Comparison of ENCODE assay signal across 12 cellular contexts in the genomic region with DNA sequence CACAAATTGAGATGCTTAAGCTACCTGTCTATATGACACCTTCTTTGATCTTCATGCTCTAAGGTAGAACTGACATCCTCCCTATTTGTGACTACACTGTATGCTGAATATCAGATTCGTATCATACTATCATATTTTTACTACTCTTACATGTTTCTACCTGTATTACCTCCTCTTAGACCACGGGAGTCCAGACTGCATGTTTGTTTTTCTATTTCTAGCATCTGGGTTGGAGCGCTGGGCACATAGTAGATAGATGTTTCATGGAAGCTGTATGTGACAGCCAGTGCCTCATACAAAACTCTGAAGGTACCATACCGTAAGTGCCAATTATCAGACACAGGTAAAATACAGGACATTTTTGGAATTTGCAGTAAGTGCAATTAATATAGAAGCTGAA. TPM values are rescaled to one million over a fixed set of nuclear protein-coding genes. Genes with fewer than 3 reads are reported as not detected.
DNase-seq lines count a peak whose midpoint lies in the region; ATAC-seq, FAIRE-seq and TF ChIP-seq lines count a peak whose summit lies in the region.
"Had no signal": no experiment of that assay in that cellular context is flagged by ENCODE, and none has a peak within 500 bp of the region (broad histone marks: within the 10 kb centered on the region; RNA-seq: fewer than 3 reads in every experiment).

No MANE protein-coding gene starts in this region.

- H3K27me3 Mint-ChIP-seq in activated naive CD4-positive, alpha-beta T cell treated with anti-CD3 and anti-CD28 coated beads, Interleukin-2, amount 50 U/mL, for 24 hours = no peaks in the 10 kb centered on the region
- no peaks in the 10 kb centered on the region for H3K27me3 Mint-ChIP-seq in activated naive CD8-positive, alpha-beta T cell treated with anti-CD3 and anti-CD28 coated beads for 36 hours

- H4K20me1 ChIP-seq in keratinocyte (ENCODE audit: control insufficient read depth, extremely low read depth, insufficient read depth, low read length) = no peaks in the 10 kb centered on the region

- no peak for TF ChIP-seq EP300 in ovary (IDR thresholded peaks at IDR 0.05)

- FAIRE-seq in keratinocyte (lab: Jason Lieb, UNC) = peak; percentile 55

- H3K79me2 ChIP-seq in keratinocyte (ENCODE audit: control insufficient read depth, insufficient read depth, low read length) = peaks cover 13% of the 10 kb centered on the region

- peaks cover 35% of the 10 kb centered on the region for H3K4me1 Mint-ChIP-seq in activated naive CD4-positive, alpha-beta T cell treated with anti-CD3 and anti-CD28 coated beads, Interleukin-2, amount 50 U/mL, for 24 hours
- H3K4me1 Mint-ChIP-seq in activated naive CD8-positive, alpha-beta T cell treated with anti-CD3 and anti-CD28 coated beads for 36 hours = peaks cover 49% of the 10 kb centered on the region

- peaks cover 4 to 11% of the 10 kb centered on the region in 2 experiments for H3K36me3 ChIP-seq in keratinocyte (ENCODE audit: control insufficient read depth in 2 of 2, extremely low read depth in 1 of 2, insufficient read depth in 2 of 2, low read length in 2 of 2)
- H3K36me3 ChIP-seq in upper lobe of right lung = peaks cover 8% of the 10 kb centered on the region
- H3K36me3 ChIP-seq in ovary = no peaks in the 10 kb centered on the region
- H3K36me3 ChIP-seq: colonic mucosa, MG63 had no signal

- no peaks in the 10 kb centered on the region for H3K9me1 ChIP-seq in keratinocyte (ENCODE audit: control insufficient read depth, extremely low read depth, insufficient read depth, low read length)

- peaks cover 5% of the 10 kb centered on the region for H3K36me3 Mint-ChIP-seq in activated naive CD4-positive, alpha-beta T cell treated with anti-CD3 and anti-CD28 coated beads, Interleukin-2, amount 50 U/mL, for 24 hours
- peaks cover 57% of the 10 kb centered on the region for H3K36me3 Mint-ChIP-seq in activated naive CD8-positive, alpha-beta T cell treated with anti-CD3 and anti-CD28 coated beads for 36 hours

- H3K4me3 ChIP-seq in keratinocyte (ENCODE audit: control insufficient read depth in 2 of 3, extremely low read depth in 1 of 3, insufficient read depth in 2 of 3, low read depth in 1 of 3, low read length in 3 of 3) = no peak overlapping the region
- no peak overlapping the region for H3K4me3 ChIP-seq in upper lobe of right lung
- H3K4me3 ChIP-seq in ovary = no peak overlapping the region
- H3K4me3 ChIP-seq: colonic mucosa, MG63, stomach had no signal

- TF ChIP-seq CTCF in keratinocyte (optimal IDR thresholded peaks at IDR 0.05 in 1 of 3, IDR thresholded peaks at IDR 0.05 in 1 of 3, conservative IDR thresholded peaks at IDR 0.05 in 1 of 3; ENCODE audit: extremely low read depth in 1 of 3, insufficient read depth in 2 of 3, low read length in 3 of 3) = no peak
- no peak for TF ChIP-seq CTCF in upper lobe of right lung (IDR thresholded peaks at IDR 0.05)
- TF ChIP-seq CTCF in ovary (IDR thresholded peaks at IDR 0.05) = no peak

- H3K4me2 ChIP-seq in keratinocyte (ENCODE audit: control insufficient read depth, extremely low read depth, insufficient read depth, low read depth, low read length) = peak overlapping the region; percentile 17

- no peak overlapping the region for H2AFZ ChIP-seq in keratinocyte (ENCODE audit: control insufficient read depth, low read length)

- no peaks in the 10 kb centered on the region for H3K9me3 Mint-ChIP-seq in activated naive CD4-positive, alpha-beta T cell treated with anti-CD3 and anti-CD28 coated beads, Interleukin-2, amount 50 U/mL, for 24 hours
- H3K9me3 Mint-ChIP-seq in activated naive CD8-positive, alpha-beta T cell treated with anti-CD3 and anti-CD28 coated beads for 36 hours = peaks cover 13% of the 10 kb centered on the region

- dilution Hi-C loops in keratinocyte (cut with MboI; ENCODE audit: extremely low pct_ligation_motif_present, low sequenced_read_pairs) = no loop called here

- WGBS in ovary, 3 donors = 68 to 93% (median 83%) methylated on average over 4 of the region's 4 CpGs

- H3K4me3 Mint-ChIP-seq in activated naive CD4-positive, alpha-beta T cell treated with anti-CD3 and anti-CD28 coated beads, Interleukin-2, amount 50 U/mL, for 24 hours = peak overlapping the region; percentile 9
- no peak overlapping the region for H3K4me3 Mint-ChIP-seq in activated naive CD8-positive, alpha-beta T cell treated with anti-CD3 and anti-CD28 coated beads for 36 hours

- no peak overlapping the region for H3K27ac Mint-ChIP-seq in activated naive CD4-positive, alpha-beta T cell treated with anti-CD3 and anti-CD28 coated beads, Interleukin-2, amount 50 U/mL, for 24 hours
- H3K27ac Mint-ChIP-seq in activated naive CD8-positive, alpha-beta T cell treated with anti-CD3 and anti-CD28 coated beads for 36 hours = peak overlapping the region; percentile 72

- peak overlapping the region; percentile 7 for H3K27ac ChIP-seq in keratinocyte (ENCODE audit: control insufficient read depth, insufficient read depth, low read length)
- H3K27ac ChIP-seq in upper lobe of right lung = peak overlapping the region; percentile 51
- H3K27ac ChIP-seq in ovary = no peak overlapping the region
- H3K27ac ChIP-seq: colonic mucosa had no signal

- no peak for DNase-seq in activated naive CD4-positive, alpha-beta T cell (lab: John Stamatoyannopoulos, UW)
- DNase-seq in activated naive CD8-positive, alpha-beta T cell treated with anti-CD3 and anti-CD28 coated beads for 36 hours = no peak
- DNase-seq in keratinocyte (ENCODE audit: low read depth, low spot score) (no peak), upper lobe of right lung (no peak), ovary (no peak), NCI-H146 treated with DMSO at 0.1 percent for 48 hours (lab: John Stamatoyannopoulos, UW; ENCODE audit: unreplicated experiment) (no peak), NOMO-1 treated with DMSO at 0.1 percent for 48 hours (lab: John Stamatoyannopoulos, UW; ENCODE audit: unreplicated experiment) (no peak)
- DNase-seq: colonic mucosa, MG63, stomach had no signal

- intact Hi-C loops in upper lobe of right lung (cut with DNase I) (no loop called here), ovary (cut with DNase I) (no loop called here)

- H3K27me3 ChIP-seq in keratinocyte (ENCODE audit: control insufficient read depth, extremely low read depth, insufficient read depth, low read length) = no peaks in the 10 kb centered on the region
- no peaks in the 10 kb centered on the region for H3K27me3 ChIP-seq in upper lobe of right lung
- no peaks in the 10 kb centered on the region for H3K27me3 ChIP-seq in ovary
- H3K27me3 ChIP-seq: colonic mucosa, MG63, stomach had no signal

- no peak for TF ChIP-seq POLR2A in ovary (IDR thresholded peaks at IDR 0.05)

- peaks cover 6% of the 10 kb centered on the region for H3K9me3 ChIP-seq in keratinocyte (ENCODE audit: control insufficient read depth, low read depth, low read length)
- no peaks in the 10 kb centered on the region for H3K9me3 ChIP-seq in upper lobe of right lung
- no peaks in the 10 kb centered on the region for H3K9me3 ChIP-seq in ovary
- H3K9me3 ChIP-seq: colonic mucosa had no signal

- no peak for ATAC-seq in upper lobe of right lung

- H3K9ac ChIP-seq in keratinocyte (ENCODE audit: control insufficient read depth, extremely low read depth, insufficient read depth, low read length) = no peak overlapping the region

- H3K4me1 ChIP-seq in keratinocyte (ENCODE audit: control insufficient read depth, extremely low read depth, insufficient read depth, low read length) = peaks cover 48% of the 10 kb centered on the region
- peaks cover 20% of the 10 kb centered on the region for H3K4me1 ChIP-seq in upper lobe of right lung
- H3K4me1 ChIP-seq in ovary (ENCODE audit: insufficient read depth) = peaks cover 2% of the 10 kb centered on the region
- H3K4me1 ChIP-seq: colonic mucosa had no signal

RNA-seq across cellular contexts. Expression of gene ATP10D, which starts 47.6 kb away (rescaled TPM):
- total RNA-seq in activated naive CD8-positive, alpha-beta T cell treated with anti-CD3 and anti-CD28 coated beads for 36 hours = 1 to 10 TPM; 7.9 to 9.8 TPM
- 51.2 to 116 TPM (median 97.3 TPM) in 3 replicates for polyA plus RNA-seq in keratinocyte
- 24.5 TPM for polyA plus RNA-seq in keratinocyte (2011; ENCODE audit: low read depth)
- 14.4 and 34.5 TPM in 2 replicates for polyA plus RNA-seq in keratinocyte (2011; cell fraction: cytosol; rRNA removed)
- 136 and 160 TPM in 2 replicates for polyA plus RNA-seq in keratinocyte (2011; cell fraction: nucleus; rRNA removed)
- 25.1 and 46.8 TPM in 2 replicates for polyA plus RNA-seq in keratinocyte (2012; ENCODE audit: low replicate concordance)
- polyA minus RNA-seq in keratinocyte = 274 to 455 TPM (median 398 TPM) in 3 replicates
- 33.2 TPM for polyA minus RNA-seq in keratinocyte (2011; cell fraction: cytosol; rRNA and poly(A)+ RNA removed)
- 171 and 369 TPM in 2 replicates for polyA minus RNA-seq in keratinocyte (2011; cell fraction: nucleus; rRNA and poly(A)+ RNA removed)
- total RNA-seq in upper lobe of right lung = 35.8 TPM
- 10 to 100 TPM; 10.1 to 27.8 (median 19.6) TPM for total RNA-seq in ovary
- polyA plus RNA-seq in ovary = 10 to 100 TPM in 1 of 2 donors, 1 to 10 TPM in 1; 8.2 to 24.9 TPM
- total RNA-seq: HT-29 had no signal

Comparison
In these comparisons a context has a peak if more than half of its experiments do, and no peak if none do; other contexts are left out.
1. H3K27ac ChIP-seq: peak in keratinocyte (single experiment) and upper lobe of right lung (single experiment); none in ovary (0 of 2).